ENCODE assay signal across 8 cellular contexts in genomic region chr11:31812392-31813241, GRCh38. TPM values are rescaled to one million over a fixed set of nuclear protein-coding genes. Genes with fewer than 3 reads are reported as not detected.
DNase-seq lines count a peak whose midpoint lies in the region; ATAC-seq and TF ChIP-seq lines count a peak whose summit lies in the region.

No MANE protein-coding gene starts in this region.

- 2 to 8% methylated on average over 29 to 49 of the region's 54 CpGs for WGBS in testis, 2 donors

- H3K36me3 Mint-ChIP-seq in activated naive CD4-positive, alpha-beta T cell treated with anti-CD3 and anti-CD28 coated beads, Interleukin-2, amount 10 ng/mL, durations not matched to agents 7 days and 5 days: peaks cover 10% of the 10 kb centered on the region
- peaks cover 6% of the 10 kb centered on the region for H3K36me3 Mint-ChIP-seq in activated naive CD8-positive, alpha-beta T cell treated with anti-CD3 and anti-CD28 coated beads, Interleukin-2, amount 10 ng/mL, durations not matched to agents 7 days and 5 days

- peak overlapping the region; percentile 19 to 40 for H3K4me3 ChIP-seq in testis

- intact Hi-C loops in testis (cut with DNase I; ENCODE audit: low total_unique reads): no loop called here

- CTCF ChIA-PET in activated naive CD4-positive, alpha-beta T cell treated with anti-CD3 and anti-CD28 coated beads, Interleukin-2, amount 10 ng/mL, durations not matched to agents 7 days and 5 days (lab: Charles Lee): interaction anchor here (1.3 kb wide), 1 partner anchor 145 kb away, joined by 4 read pairs; no protein-coding TSS in a partner anchor

- H3K9me3 ChIP-seq in testis: no peaks in the 10 kb centered on the region

- DNase-seq in activated naive CD4-positive, alpha-beta T cell treated with anti-CD3 and anti-CD28 coated beads, Interleukin-2, amount 10 ng/mL, durations not matched to agents 7 days and 5 days: no peak
- no peak for DNase-seq in activated naive CD4-positive, alpha-beta T cell treated with anti-CD3 and anti-CD28 coated beads, Interleukin-2, amount 50 U/mL, for 16 hours
- no peak for DNase-seq in activated naive CD8-positive, alpha-beta T cell treated with anti-CD3 and anti-CD28 coated beads, Interleukin-2, amount 10 ng/mL, durations not matched to agents 7 days and 5 days
- DNase-seq in left kidney (ENCODE audit: low read depth, low spot score) (peak; percentile 61), testis (no peak), AML-193 (lab: John Stamatoyannopoulos, UW) (no peak), GM19238 (ENCODE audit: insufficient read length, low spot score) (no peak)

- peak overlapping the region; percentile 28 for H3K4me3 Mint-ChIP-seq in activated naive CD4-positive, alpha-beta T cell treated with anti-CD3 and anti-CD28 coated beads, Interleukin-2, amount 10 ng/mL, durations not matched to agents 7 days and 5 days
- peak overlapping the region; percentile 64 for H3K4me3 Mint-ChIP-seq in activated naive CD8-positive, alpha-beta T cell treated with anti-CD3 and anti-CD28 coated beads, Interleukin-2, amount 10 ng/mL, durations not matched to agents 7 days and 5 days

- H3K4me1 Mint-ChIP-seq in activated naive CD4-positive, alpha-beta T cell treated with anti-CD3 and anti-CD28 coated beads, Interleukin-2, amount 10 ng/mL, durations not matched to agents 7 days and 5 days: peaks cover 42% of the 10 kb centered on the region
- peaks cover 33% of the 10 kb centered on the region for H3K4me1 Mint-ChIP-seq in activated naive CD8-positive, alpha-beta T cell treated with anti-CD3 and anti-CD28 coated beads, Interleukin-2, amount 10 ng/mL, durations not matched to agents 7 days and 5 days

- H3K27ac Mint-ChIP-seq in activated naive CD4-positive, alpha-beta T cell treated with anti-CD3 and anti-CD28 coated beads, Interleukin-2, amount 10 ng/mL, durations not matched to agents 7 days and 5 days: no peak overlapping the region
- no peak overlapping the region for H3K27ac Mint-ChIP-seq in activated naive CD8-positive, alpha-beta T cell treated with anti-CD3 and anti-CD28 coated beads, Interleukin-2, amount 10 ng/mL, durations not matched to agents 7 days and 5 days

- no peak for TF ChIP-seq CTCF in testis (IDR thresholded peaks at IDR 0.05)

- no peaks in the 10 kb centered on the region for H3K36me3 ChIP-seq in testis (ENCODE audit: low read depth, missing control alignments)

- no peaks in the 10 kb centered on the region for H3K9me3 Mint-ChIP-seq in activated naive CD4-positive, alpha-beta T cell treated with anti-CD3 and anti-CD28 coated beads, Interleukin-2, amount 10 ng/mL, durations not matched to agents 7 days and 5 days
- no peaks in the 10 kb centered on the region for H3K9me3 Mint-ChIP-seq in activated naive CD8-positive, alpha-beta T cell treated with anti-CD3 and anti-CD28 coated beads, Interleukin-2, amount 10 ng/mL, durations not matched to agents 7 days and 5 days

- TF ChIP-seq POLR2A in testis (IDR thresholded peaks at IDR 0.05): no peak

- peak; percentile 21 for ATAC-seq in activated naive CD8-positive, alpha-beta T cell treated with anti-CD3 and anti-CD28 coated beads, Interleukin-2, amount 10 ng/mL, durations not matched to agents 7 days and 5 days (ENCODE audit: low read depth)
- ATAC-seq in HG03432 (IDR thresholded peaks at IDR 0.05; ENCODE audit: unreplicated experiment): no peak

- no peaks in the 10 kb centered on the region for H3K27me3 ChIP-seq in testis

- H3K4me1 ChIP-seq in testis: peaks cover 48% of the 10 kb centered on the region

- POLR2A ChIA-PET in activated naive CD8-positive, alpha-beta T cell treated with anti-CD3 and anti-CD28 coated beads, Interleukin-2, amount 10 ng/mL, durations not matched to agents 7 days and 5 days (lab: Charles Lee): no interaction called here

- no peak overlapping the region for H3K27ac ChIP-seq in testis

- peaks cover 100% of the 10 kb centered on the region for H3K27me3 Mint-ChIP-seq in activated naive CD4-positive, alpha-beta T cell treated with anti-CD3 and anti-CD28 coated beads, Interleukin-2, amount 10 ng/mL, durations not matched to agents 7 days and 5 days
- peaks cover 77% of the 10 kb centered on the region for H3K27me3 Mint-ChIP-seq in activated naive CD8-positive, alpha-beta T cell treated with anti-CD3 and anti-CD28 coated beads, Interleukin-2, amount 10 ng/mL, durations not matched to agents 7 days and 5 days

RNA-seq across cellular contexts. Expression of gene PAX6, which starts 1.5 kb away (rescaled TPM):
- total RNA-seq in activated naive CD8-positive, alpha-beta T cell treated with anti-CD3 and anti-CD28 coated beads, Interleukin-2, amount 10 ng/mL, durations not matched to agents 7 days and 5 days: not detected
- total RNA-seq in testis: 1 to 10 TPM; 4.1 to 8.3 TPM
- polyA plus RNA-seq in testis (ENCODE audit: insufficient read depth, low read depth, low replicate concordance): 3.1 TPM

Comparison
In these comparisons a context has a peak if more than half of its experiments do, and no peak if none do; other contexts are left out.
1. RNA of gene PAX6, which starts 1.5 kb away (total RNA-seq): 4.1 to 8.3 TPM in testis; not detected in activated naive CD8-positive, alpha-beta T cell treated with anti-CD3 and anti-CD28 coated beads, Interleukin-2, amount 10 ng/mL, durations not matched to agents 7 days and 5 days; every median in the first group is over 4 times any median in the second.